Comparison of ENCODE assay signal across 1 cellular context in the genomic region with DNA sequence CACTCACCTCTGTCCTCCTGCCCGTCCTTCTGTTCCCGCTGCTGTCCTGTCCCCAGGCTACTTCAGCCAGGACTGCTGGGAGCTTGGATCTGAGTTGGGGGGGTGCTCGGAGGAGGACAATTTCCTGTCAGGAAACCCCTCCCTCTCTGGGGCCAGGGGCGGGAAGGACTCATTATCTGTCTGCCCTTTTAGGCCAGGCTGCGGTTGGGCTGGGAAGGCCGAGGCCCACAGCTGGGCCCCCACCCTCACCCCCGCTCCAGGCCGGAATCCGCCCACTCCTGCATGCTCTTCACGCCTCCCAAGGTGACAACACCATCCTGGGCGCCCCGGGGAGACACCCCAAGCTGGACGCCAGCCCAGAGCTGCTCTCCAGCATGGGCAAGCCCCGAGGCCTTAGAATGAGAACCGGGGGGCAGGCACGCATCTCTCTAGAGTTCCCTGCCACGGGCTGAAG.
TF ChIP-seq lines count a peak whose summit lies in the region.

A gene (minus strand): TSS at position 74 of the 454 bp plus-strand sequence. CDS start 6,362 bp downstream, outside the sequence.

TF ChIP-seq in K562, 482 proteins besides CTCF, POLR2A, EP300 and RAD21 (continued from another document and continues in another):
- TF ChIP-seq, protein P1, sequence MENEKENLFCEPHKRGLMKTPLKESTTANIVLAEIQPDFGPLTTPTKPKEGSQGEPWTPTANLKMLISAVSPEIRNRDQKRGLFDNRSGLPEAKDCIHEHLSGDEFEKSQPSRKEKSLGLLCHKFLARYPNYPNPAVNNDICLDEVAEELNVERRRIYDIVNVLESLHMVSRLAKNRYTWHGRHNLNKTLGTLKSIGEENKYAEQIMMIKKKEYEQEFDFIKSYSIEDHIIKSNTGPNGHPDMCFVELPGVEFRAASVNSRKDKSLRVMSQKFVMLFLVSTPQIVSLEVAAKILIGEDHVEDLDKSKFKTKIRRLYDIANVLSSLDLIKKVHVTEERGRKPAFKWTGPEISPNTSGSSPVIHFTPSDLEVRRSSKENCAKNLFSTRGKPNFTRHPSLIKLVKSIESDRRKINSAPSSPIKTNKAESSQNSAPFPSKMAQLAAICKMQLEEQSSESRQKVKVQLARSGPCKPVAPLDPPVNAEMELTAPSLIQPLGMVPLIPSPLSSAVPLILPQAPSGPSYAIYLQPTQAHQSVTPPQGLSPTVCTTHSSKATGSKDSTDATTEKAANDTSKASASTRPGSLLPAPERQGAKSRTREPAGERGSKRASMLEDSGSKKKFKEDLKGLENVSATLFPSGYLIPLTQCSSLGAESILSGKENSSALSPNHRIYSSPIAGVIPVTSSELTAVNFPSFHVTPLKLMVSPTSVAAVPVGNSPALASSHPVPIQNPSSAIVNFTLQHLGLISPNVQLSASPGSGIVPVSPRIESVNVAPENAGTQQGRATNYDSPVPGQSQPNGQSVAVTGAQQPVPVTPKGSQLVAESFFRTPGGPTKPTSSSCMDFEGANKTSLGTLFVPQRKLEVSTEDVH (IDR thresholded peaks at IDR 0.05; ENCODE audit: low read depth, partially characterized antibody), result no peak
- TF ChIP-seq, protein P2, sequence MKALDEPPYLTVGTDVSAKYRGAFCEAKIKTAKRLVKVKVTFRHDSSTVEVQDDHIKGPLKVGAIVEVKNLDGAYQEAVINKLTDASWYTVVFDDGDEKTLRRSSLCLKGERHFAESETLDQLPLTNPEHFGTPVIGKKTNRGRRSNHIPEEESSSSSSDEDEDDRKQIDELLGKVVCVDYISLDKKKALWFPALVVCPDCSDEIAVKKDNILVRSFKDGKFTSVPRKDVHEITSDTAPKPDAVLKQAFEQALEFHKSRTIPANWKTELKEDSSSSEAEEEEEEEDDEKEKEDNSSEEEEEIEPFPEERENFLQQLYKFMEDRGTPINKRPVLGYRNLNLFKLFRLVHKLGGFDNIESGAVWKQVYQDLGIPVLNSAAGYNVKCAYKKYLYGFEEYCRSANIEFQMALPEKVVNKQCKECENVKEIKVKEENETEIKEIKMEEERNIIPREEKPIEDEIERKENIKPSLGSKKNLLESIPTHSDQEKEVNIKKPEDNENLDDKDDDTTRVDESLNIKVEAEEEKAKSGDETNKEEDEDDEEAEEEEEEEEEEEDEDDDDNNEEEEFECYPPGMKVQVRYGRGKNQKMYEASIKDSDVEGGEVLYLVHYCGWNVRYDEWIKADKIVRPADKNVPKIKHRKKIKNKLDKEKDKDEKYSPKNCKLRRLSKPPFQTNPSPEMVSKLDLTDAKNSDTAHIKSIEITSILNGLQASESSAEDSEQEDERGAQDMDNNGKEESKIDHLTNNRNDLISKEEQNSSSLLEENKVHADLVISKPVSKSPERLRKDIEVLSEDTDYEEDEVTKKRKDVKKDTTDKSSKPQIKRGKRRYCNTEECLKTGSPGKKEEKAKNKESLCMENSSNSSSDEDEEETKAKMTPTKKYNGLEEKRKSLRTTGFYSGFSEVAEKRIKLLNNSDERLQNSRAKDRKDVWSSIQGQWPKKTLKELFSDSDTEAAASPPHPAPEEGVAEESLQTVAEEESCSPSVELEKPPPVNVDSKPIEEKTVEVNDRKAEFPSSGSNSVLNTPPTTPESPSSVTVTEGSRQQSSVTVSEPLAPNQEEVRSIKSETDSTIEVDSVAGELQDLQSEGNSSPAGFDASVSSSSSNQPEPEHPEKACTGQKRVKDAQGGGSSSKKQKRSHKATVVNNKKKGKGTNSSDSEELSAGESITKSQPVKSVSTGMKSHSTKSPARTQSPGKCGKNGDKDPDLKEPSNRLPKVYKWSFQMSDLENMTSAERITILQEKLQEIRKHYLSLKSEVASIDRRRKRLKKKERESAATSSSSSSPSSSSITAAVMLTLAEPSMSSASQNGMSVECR (CRISPR knock-in tag; IDR thresholded peaks at IDR 0.05), result no peak
- TF ChIP-seq, protein P3, sequence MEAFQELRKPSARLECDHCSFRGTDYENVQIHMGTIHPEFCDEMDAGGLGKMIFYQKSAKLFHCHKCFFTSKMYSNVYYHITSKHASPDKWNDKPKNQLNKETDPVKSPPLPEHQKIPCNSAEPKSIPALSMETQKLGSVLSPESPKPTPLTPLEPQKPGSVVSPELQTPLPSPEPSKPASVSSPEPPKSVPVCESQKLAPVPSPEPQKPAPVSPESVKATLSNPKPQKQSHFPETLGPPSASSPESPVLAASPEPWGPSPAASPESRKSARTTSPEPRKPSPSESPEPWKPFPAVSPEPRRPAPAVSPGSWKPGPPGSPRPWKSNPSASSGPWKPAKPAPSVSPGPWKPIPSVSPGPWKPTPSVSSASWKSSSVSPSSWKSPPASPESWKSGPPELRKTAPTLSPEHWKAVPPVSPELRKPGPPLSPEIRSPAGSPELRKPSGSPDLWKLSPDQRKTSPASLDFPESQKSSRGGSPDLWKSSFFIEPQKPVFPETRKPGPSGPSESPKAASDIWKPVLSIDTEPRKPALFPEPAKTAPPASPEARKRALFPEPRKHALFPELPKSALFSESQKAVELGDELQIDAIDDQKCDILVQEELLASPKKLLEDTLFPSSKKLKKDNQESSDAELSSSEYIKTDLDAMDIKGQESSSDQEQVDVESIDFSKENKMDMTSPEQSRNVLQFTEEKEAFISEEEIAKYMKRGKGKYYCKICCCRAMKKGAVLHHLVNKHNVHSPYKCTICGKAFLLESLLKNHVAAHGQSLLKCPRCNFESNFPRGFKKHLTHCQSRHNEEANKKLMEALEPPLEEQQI (IDR thresholded peaks at IDR 0.05), result no peak
- TF ChIP-seq MYNN (IDR thresholded peaks at IDR 0.05) (peak; percentile 32; the same call in 1 of the 2 replicates), MYNN (CRISPR knock-in tag; IDR thresholded peaks at IDR 0.05) (no peak), SMC3 (conservative IDR thresholded peaks at IDR 0.05; ENCODE audit: insufficient read depth, low read depth, low read length) (no peak), ILK (tag; IDR thresholded peaks at IDR 0.05; ENCODE audit: borderline replicate concordance, low read depth) (no peak), TEAD2 (tag; IDR thresholded peaks at IDR 0.05) (no peak), TRIM28 (IDR thresholded peaks at IDR 0.05) (no peak), COPS2 (conservative IDR thresholded peaks at IDR 0.05) (no peak), ZNF232 (CRISPR knock-in tag; IDR thresholded peaks at IDR 0.05) (no peak), PHB2 (IDR thresholded peaks at IDR 0.05; ENCODE audit: low read depth) (no peak), ZNF41 (CRISPR knock-in tag; conservative IDR thresholded peaks at IDR 0.05) (no peak), U2AF2 (optimal IDR thresholded peaks at IDR 0.05; ENCODE audit: low read depth, low read length) (no peak), ZSCAN29 (IDR thresholded peaks at IDR 0.05) (no peak), RNF2 (IDR thresholded peaks at IDR 0.05) (peak; percentile 55; the same call in 1 of the 2 replicates), NCOR1 (IDR thresholded peaks at IDR 0.05) (peak; percentile 50), TEAD1 (CRISPR knock-in tag; IDR thresholded peaks at IDR 0.05) (no peak), NR4A1 (CRISPR knock-in tag; IDR thresholded peaks at IDR 0.05) (no peak), NR4A1 (tag; IDR thresholded peaks at IDR 0.05) (0 out of 2 replicates have a peak, but pooled peaks have one; percentile 44), PCBP2 (IDR thresholded peaks at IDR 0.05; ENCODE audit: low read depth, low read length, poor library complexity, severe bottlenecking) (no peak), POLR2H (tag; IDR thresholded peaks at IDR 0.05; ENCODE audit: low read depth) (no peak), ZFX (CRISPR knock-in tag; IDR thresholded peaks at IDR 0.05) (peak; percentile 79), ZKSCAN8 (CRISPR knock-in tag; IDR thresholded peaks at IDR 0.05) (no peak), ZEB2 (IDR thresholded peaks at IDR 0.05) (no peak), SIN3A (IDR thresholded peaks at IDR 0.05; ENCODE audit: borderline replicate concordance in 2 of 2, control insufficient read depth in 1 of 2, low read depth in 2 of 2, low read length in 2 of 2) (0 out of 4 replicates have a peak, but pooled peaks of 1 of the 2 experiments have one; percentile 35), ESRRA (IDR thresholded peaks at IDR 0.05; ENCODE audit: borderline replicate concordance, low read depth) (peak; percentile 87), NCOA2 (IDR thresholded peaks at IDR 0.05; ENCODE audit: partially characterized antibody in 2 of 2) (no peak), BCOR (IDR thresholded peaks at IDR 0.05) (peak; percentile 5; the same call in 1 of the 2 replicates), ZSCAN32 (CRISPR knock-in tag; IDR thresholded peaks at IDR 0.05) (no peak), PML (IDR thresholded peaks at IDR 0.05; ENCODE audit: low read length) (no peak), CBFA2T3 (IDR thresholded peaks at IDR 0.05) (peak; percentile 67), RCOR1 (IDR thresholded peaks at IDR 0.05; ENCODE audit: borderline replicate concordance in 1 of 2, low read depth in 2 of 2, low read length in 2 of 2) (peak in 1 of 2 experiments; percentile 75; a peak in 2 of 4 replicates), MEF2D (tag; conservative IDR thresholded peaks at IDR 0.05; ENCODE audit: low read depth) (no peak), RBFOX2 (IDR thresholded peaks at IDR 0.05; ENCODE audit: low read depth, low read length) (peak; percentile 58), SMARCA5 (IDR thresholded peaks at IDR 0.05) (no peak), LEF1 (IDR thresholded peaks at IDR 0.05) (0 out of 2 replicates have a peak, but pooled peaks have one; percentile 36), HNRNPH1 (optimal IDR thresholded peaks at IDR 0.05; ENCODE audit: low read depth, low read length) (no peak), ETS2 (tag; IDR thresholded peaks at IDR 0.05; ENCODE audit: borderline replicate concordance, poor library complexity, severe bottlenecking) (no peak), EZH2 (IDR thresholded peaks at IDR 0.05; ENCODE audit: borderline replicate concordance, low read depth, low read length) (no peak), TFAM (CRISPR knock-in tag; conservative IDR thresholded peaks at IDR 0.05) (no peak), SP2 (IDR thresholded peaks at IDR 0.05; ENCODE audit: extremely low read depth, low read depth, low read length, poor library complexity, severe bottlenecking) (no peak), EWSR1 (IDR thresholded peaks at IDR 0.05; ENCODE audit: borderline replicate concordance, low read depth, partially characterized antibody) (no peak), FUS (optimal IDR thresholded peaks at IDR 0.05; ENCODE audit: low read depth, low read length) (no peak), RHOXF2B (CRISPR knock-in tag; conservative IDR thresholded peaks at IDR 0.05) (no peak), RFX5 (IDR thresholded peaks at IDR 0.05; ENCODE audit: low read depth, low read length) (no peak), TGIF2 (CRISPR knock-in tag; IDR thresholded peaks at IDR 0.05) (no peak), CTBP1 (IDR thresholded peaks at IDR 0.05; ENCODE audit: borderline replicate concordance) (peak; percentile 67; the same call in 1 of the 2 replicates), SOX6 (IDR thresholded peaks at IDR 0.05) (peak; percentile 61; the same call in 1 of the 2 replicates), CREBBP (IDR thresholded peaks at IDR 0.05; ENCODE audit: low read depth, low read length) (no peak), DPF2 (IDR thresholded peaks at IDR 0.05) (no peak), CCNT2 (IDR thresholded peaks at IDR 0.05; ENCODE audit: borderline replicate concordance, extremely low read depth, insufficient read length, low read depth, low read length) (peak; percentile 52), FOXA3 (CRISPR knock-in tag; conservative IDR thresholded peaks at IDR 0.05 in 1 of 2, IDR thresholded peaks at IDR 0.05 in 1 of 2) (no peak)
- TF ChIP-seq, protein P4, sequence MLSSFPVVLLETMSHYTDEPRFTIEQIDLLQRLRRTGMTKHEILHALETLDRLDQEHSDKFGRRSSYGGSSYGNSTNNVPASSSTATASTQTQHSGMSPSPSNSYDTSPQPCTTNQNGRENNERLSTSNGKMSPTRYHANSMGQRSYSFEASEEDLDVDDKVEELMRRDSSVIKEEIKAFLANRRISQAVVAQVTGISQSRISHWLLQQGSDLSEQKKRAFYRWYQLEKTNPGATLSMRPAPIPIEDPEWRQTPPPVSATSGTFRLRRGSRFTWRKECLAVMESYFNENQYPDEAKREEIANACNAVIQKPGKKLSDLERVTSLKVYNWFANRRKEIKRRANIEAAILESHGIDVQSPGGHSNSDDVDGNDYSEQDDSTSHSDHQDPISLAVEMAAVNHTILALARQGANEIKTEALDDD (IDR thresholded peaks at IDR 0.05), result no peak
- TF ChIP-seq, protein P5, sequence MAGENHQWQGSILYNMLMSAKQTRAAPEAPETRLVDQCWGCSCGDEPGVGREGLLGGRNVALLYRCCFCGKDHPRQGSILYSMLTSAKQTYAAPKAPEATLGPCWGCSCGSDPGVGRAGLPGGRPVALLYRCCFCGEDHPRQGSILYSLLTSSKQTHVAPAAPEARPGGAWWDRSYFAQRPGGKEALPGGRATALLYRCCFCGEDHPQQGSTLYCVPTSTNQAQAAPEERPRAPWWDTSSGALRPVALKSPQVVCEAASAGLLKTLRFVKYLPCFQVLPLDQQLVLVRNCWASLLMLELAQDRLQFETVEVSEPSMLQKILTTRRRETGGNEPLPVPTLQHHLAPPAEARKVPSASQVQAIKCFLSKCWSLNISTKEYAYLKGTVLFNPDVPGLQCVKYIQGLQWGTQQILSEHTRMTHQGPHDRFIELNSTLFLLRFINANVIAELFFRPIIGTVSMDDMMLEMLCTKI (IDR thresholded peaks at IDR 0.05; ENCODE audit: partially characterized antibody), result no peak
- TF ChIP-seq, protein P6, sequence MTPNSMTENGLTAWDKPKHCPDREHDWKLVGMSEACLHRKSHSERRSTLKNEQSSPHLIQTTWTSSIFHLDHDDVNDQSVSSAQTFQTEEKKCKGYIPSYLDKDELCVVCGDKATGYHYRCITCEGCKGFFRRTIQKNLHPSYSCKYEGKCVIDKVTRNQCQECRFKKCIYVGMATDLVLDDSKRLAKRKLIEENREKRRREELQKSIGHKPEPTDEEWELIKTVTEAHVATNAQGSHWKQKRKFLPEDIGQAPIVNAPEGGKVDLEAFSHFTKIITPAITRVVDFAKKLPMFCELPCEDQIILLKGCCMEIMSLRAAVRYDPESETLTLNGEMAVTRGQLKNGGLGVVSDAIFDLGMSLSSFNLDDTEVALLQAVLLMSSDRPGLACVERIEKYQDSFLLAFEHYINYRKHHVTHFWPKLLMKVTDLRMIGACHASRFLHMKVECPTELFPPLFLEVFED (CRISPR knock-in tag; conservative IDR thresholded peaks at IDR 0.05), result no peak
- TF ChIP-seq, protein P7, sequence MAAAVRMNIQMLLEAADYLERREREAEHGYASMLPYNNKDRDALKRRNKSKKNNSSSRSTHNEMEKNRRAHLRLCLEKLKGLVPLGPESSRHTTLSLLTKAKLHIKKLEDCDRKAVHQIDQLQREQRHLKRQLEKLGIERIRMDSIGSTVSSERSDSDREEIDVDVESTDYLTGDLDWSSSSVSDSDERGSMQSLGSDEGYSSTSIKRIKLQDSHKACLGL (CRISPR knock-in tag; IDR thresholded peaks at IDR 0.05; ENCODE audit: borderline replicate concordance, poor library complexity, severe bottlenecking), result no peak
- TF ChIP-seq, protein P8, sequence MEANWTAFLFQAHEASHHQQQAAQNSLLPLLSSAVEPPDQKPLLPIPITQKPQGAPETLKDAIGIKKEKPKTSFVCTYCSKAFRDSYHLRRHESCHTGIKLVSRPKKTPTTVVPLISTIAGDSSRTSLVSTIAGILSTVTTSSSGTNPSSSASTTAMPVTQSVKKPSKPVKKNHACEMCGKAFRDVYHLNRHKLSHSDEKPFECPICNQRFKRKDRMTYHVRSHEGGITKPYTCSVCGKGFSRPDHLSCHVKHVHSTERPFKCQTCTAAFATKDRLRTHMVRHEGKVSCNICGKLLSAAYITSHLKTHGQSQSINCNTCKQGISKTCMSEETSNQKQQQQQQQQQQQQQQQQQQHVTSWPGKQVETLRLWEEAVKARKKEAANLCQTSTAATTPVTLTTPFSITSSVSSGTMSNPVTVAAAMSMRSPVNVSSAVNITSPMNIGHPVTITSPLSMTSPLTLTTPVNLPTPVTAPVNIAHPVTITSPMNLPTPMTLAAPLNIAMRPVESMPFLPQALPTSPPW (CRISPR knock-in tag; IDR thresholded peaks at IDR 0.05), result peak; percentile 94
